8 cellular contexts compared by ENCODE assay signal in genomic region chr2:27211241-27211942, GRCh38. TPM values are rescaled to one million over a fixed set of nuclear protein-coding genes. Genes with fewer than 3 reads are reported as not detected.
DNase-seq lines count a peak whose midpoint lies in the region; ATAC-seq and TF ChIP-seq lines count a peak whose summit lies in the region.

No MANE protein-coding gene starts in this region.

- intact Hi-C loops in ovary (cut with DNase I): no loop called here

- peak overlapping the region; percentile 83 for H3K4me2 ChIP-seq in SU-DHL-6 (ENCODE audit: low read depth, low read length, poor library complexity, severe bottlenecking)

- peak overlapping the region; percentile 55 for H2AFZ ChIP-seq in SU-DHL-6 (ENCODE audit: low read depth, low read length, severe bottlenecking)

- H3K9ac ChIP-seq in SU-DHL-6 (ENCODE audit: low read length): peak overlapping the region; percentile 88

- no peaks in the 10 kb centered on the region for H3K27me3 ChIP-seq in SU-DHL-6 (ENCODE audit: low read length)
- H3K27me3 ChIP-seq in ovary: no peaks in the 10 kb centered on the region

- no peaks in the 10 kb centered on the region for H4K20me1 ChIP-seq in SU-DHL-6 (ENCODE audit: low read depth, low read length)

- TF ChIP-seq EP300 in ovary (IDR thresholded peaks at IDR 0.05): no peak

- H3K36me3 ChIP-seq in SU-DHL-6 (ENCODE audit: low read length): peaks cover 3% of the 10 kb centered on the region; the same call in 1 of the 2 replicates
- H3K36me3 ChIP-seq in ovary: no peaks in the 10 kb centered on the region

- H3K4me3 ChIP-seq in SU-DHL-6 (ENCODE audit: insufficient read depth, low read length, poor library complexity, severe bottlenecking): peak overlapping the region; percentile 71
- H3K4me3 ChIP-seq in fibroblast of villous mesenchyme (ENCODE audit: low read depth, low read length): peak overlapping the region; percentile 91
- H3K4me3 ChIP-seq in ovary: peak overlapping the region; percentile 50

- DNase-seq in NCI-H748 treated with DMSO at 0.1 percent for 48 hours (lab: John Stamatoyannopoulos, UW) (peak; percentile 80), NCI-H748 (lab: John Stamatoyannopoulos, UW; ENCODE audit: unreplicated experiment) (no peak), fibroblast of villous mesenchyme (ENCODE audit: low read depth) (peak; percentile 19), ovary (peak in 1 of 5 donors; percentile 33), NCI-H446 treated with DMSO at 0.1 percent for 48 hours (lab: John Stamatoyannopoulos, UW) (no peak)

- TF ChIP-seq CTCF in SU-DHL-6 (IDR thresholded peaks at IDR 0.05; ENCODE audit: insufficient read depth, low read length, poor library complexity, severe bottlenecking) (no peak), fibroblast of villous mesenchyme (IDR thresholded peaks at IDR 0.05; ENCODE audit: insufficient read depth, low read depth, low read length) (no peak), ovary (IDR thresholded peaks at IDR 0.05) (no peak)

- H3K9me2 ChIP-seq in SU-DHL-6 (replicated peaks; ENCODE audit: insufficient read depth, low read length): no peaks in the 10 kb centered on the region

- H3K9me3 ChIP-seq in SU-DHL-6 (ENCODE audit: insufficient read depth, low read length): no peaks in the 10 kb centered on the region
- no peaks in the 10 kb centered on the region for H3K9me3 ChIP-seq in ovary

- no peak for TF ChIP-seq POLR2A in ovary (IDR thresholded peaks at IDR 0.05)

- peaks cover 6% of the 10 kb centered on the region for H3K4me1 ChIP-seq in ovary (ENCODE audit: insufficient read depth)

- H3K27ac ChIP-seq in SU-DHL-6 (ENCODE audit: low read depth, low read length) (peak overlapping the region; percentile 83), ovary (peak overlapping the region; percentile 89 to 94)

- peak; percentile 5 for ATAC-seq in HG03159 (IDR thresholded peaks at IDR 0.05; ENCODE audit: unreplicated experiment)
- no peak for ATAC-seq in HG02678 (IDR thresholded peaks at IDR 0.05; ENCODE audit: unreplicated experiment)

- peaks cover 14% of the 10 kb centered on the region; the same call in 1 of the 2 replicates for H3F3A ChIP-seq in SU-DHL-6 (ENCODE audit: insufficient read depth)

- peaks cover 6% of the 10 kb centered on the region; the same call in 1 of the 2 replicates for H3K79me2 ChIP-seq in SU-DHL-6 (ENCODE audit: insufficient read depth, low read length)

- 1 to 2% (median 2%) methylated on average over 48 of the region's 48 CpGs for WGBS in ovary, 3 donors

RNA-seq across cellular contexts. Expression of gene ATRAID, which starts 0.4 kb away (rescaled TPM):
- 159 and 166 TPM in 2 replicates for total RNA-seq in fibroblast of villous mesenchyme
- total RNA-seq in ovary: 100 to 1,000 TPM; 123 to 198 (median 135) TPM
- polyA plus RNA-seq in ovary: 100 to 1,000 TPM; 199 to 318 TPM

RNA-seq across cellular contexts. Expression of gene SLC5A6, which starts 0.7 kb away (rescaled TPM):
- total RNA-seq in fibroblast of villous mesenchyme (20.9 and 25.9 TPM in 2 replicates), ovary (10 to 100 TPM; 14.2 to 37.9 (median 21.4) TPM)
- 10 to 100 TPM; 11.2 to 13.9 TPM for polyA plus RNA-seq in ovary

RNA-seq across cellular contexts. Expression of gene CAD, which starts 5.8 kb away (rescaled TPM):
- total RNA-seq in fibroblast of villous mesenchyme: 32.4 and 43.8 TPM in 2 replicates
- total RNA-seq in ovary: 10 to 100 TPM; 15.3 to 53.9 (median 36.3) TPM
- 10 to 100 TPM; 11.9 to 16.2 TPM for polyA plus RNA-seq in ovary

RNA-seq across cellular contexts. Expression of gene SLC30A3, which starts 51.5 kb away (rescaled TPM):
- total RNA-seq in fibroblast of villous mesenchyme (0.32 TPM in 1 of 2 replicates, not detected in the other), ovary (1 to 10 TPM in 1 of 7 donors, under 1 TPM in 3, not detected in 3; 0.23 to 1.1 (median 0.45) TPM)
- under 1 TPM; 0.27 to 0.38 TPM for polyA plus RNA-seq in ovary

Comparison
In these comparisons a context has a peak if more than half of its experiments do, and no peak if none do; other contexts are left out.
1. DNase-seq: peak in NCI-H748 treated with DMSO at 0.1 percent for 48 hours (single experiment) and fibroblast of villous mesenchyme (single experiment); none in NCI-H748 (single experiment) and NCI-H446 treated with DMSO at 0.1 percent for 48 hours (single experiment).
2. Peak in every context shown above with its lines, with median percentiles within 50 percentile points of each other: H3K4me3 ChIP-seq.